In the genomic region with DNA sequence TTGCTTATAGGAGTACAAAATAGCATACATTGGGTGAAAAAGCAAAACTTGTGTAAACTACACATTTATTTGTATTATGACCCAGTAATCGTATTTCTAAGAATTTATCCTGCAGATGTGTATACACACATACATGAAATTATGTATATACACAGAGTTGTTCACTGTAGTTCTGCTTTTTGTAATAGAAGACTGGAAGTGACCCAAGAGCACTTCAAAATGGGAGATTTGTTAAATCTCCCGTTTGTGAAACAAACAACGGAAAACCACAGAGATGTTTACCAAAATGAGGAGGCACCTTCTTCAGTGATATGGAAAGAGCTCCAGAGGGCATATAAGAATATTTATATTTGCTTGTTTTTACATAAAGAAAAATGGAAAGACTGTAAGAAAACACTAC, we compare ENCODE assay signal across 15 cellular contexts. TPM values are rescaled to one million over a fixed set of nuclear protein-coding genes. Genes with fewer than 3 reads are reported as not detected.
"Had no signal": no experiment of that assay in that cellular context is flagged by ENCODE, and none has a peak within 500 bp of the region (broad histone marks: within the 10 kb centered on the region; RNA-seq: fewer than 3 reads in every experiment).

No MANE protein-coding gene starts in this region.

- ATAC-seq: activated CD8-positive, alpha-beta T cell treated with anti-CD3 and anti-CD28 coated beads for 36 hours; foreskin keratinocyte; lower lobe of right lung had no signal

- H3K27me3 ChIP-seq: breast epithelium, dorsolateral prefrontal cortex, foreskin keratinocyte, thyroid gland, vagina had no signal

- H3K9me3 ChIP-seq: breast epithelium, esophagus muscularis mucosa, lower lobe of right lung, thyroid gland, vagina had no signal

- DNase-seq: activated CD8-positive, alpha-beta memory T cell treated with anti-CD3 and anti-CD28 coated beads, Interleukin-2, amount 50 U/mL, for 48 hours; activated CD8-positive, alpha-beta T cell treated with anti-CD3 and anti-CD28 coated beads for 36 hours; aorta; dorsolateral prefrontal cortex; foreskin keratinocyte; immature natural killer cell; lower lobe of right lung; naive B cell; retina; thyroid gland had no signal

- H3K36me3 ChIP-seq: breast epithelium, esophagus muscularis mucosa, lower lobe of right lung, thyroid gland, vagina had no signal

- H3K4me1 ChIP-seq: breast epithelium, esophagus muscularis mucosa, foreskin keratinocyte, thyroid gland, vagina had no signal

- H3K4me3 ChIP-seq: breast epithelium, dorsolateral prefrontal cortex, esophagus muscularis mucosa, lower lobe of right lung, thyroid gland, vagina had no signal

- H3K27me3 Mint-ChIP-seq: activated CD8-positive, alpha-beta T cell treated with anti-CD3 and anti-CD28 coated beads for 36 hours; naive B cell had no signal

- H3K9me3 Mint-ChIP-seq: activated CD8-positive, alpha-beta T cell treated with anti-CD3 and anti-CD28 coated beads for 36 hours; immature natural killer cell; naive B cell had no signal

- H3K27ac ChIP-seq: breast epithelium, dorsolateral prefrontal cortex, esophagus muscularis mucosa, foreskin keratinocyte, lower lobe of right lung, thyroid gland, vagina had no signal

- H3K36me3 Mint-ChIP-seq: immature natural killer cell, naive B cell had no signal

- H3K27ac Mint-ChIP-seq: activated CD8-positive, alpha-beta T cell treated with anti-CD3 and anti-CD28 coated beads for 36 hours; immature natural killer cell; naive B cell had no signal

- H3K4me3 Mint-ChIP-seq: activated CD8-positive, alpha-beta T cell treated with anti-CD3 and anti-CD28 coated beads for 36 hours; immature natural killer cell; naive B cell had no signal

RNA-seq across cellular contexts. Expression of a gene that starts 18.0 kb away (rescaled TPM):
- total RNA-seq: activated CD8-positive, alpha-beta T cell treated with anti-CD3 and anti-CD28 coated beads for 36 hours; foreskin keratinocyte had no signal

RNA-seq across cellular contexts. Expression of a gene that starts 32.2 kb away (rescaled TPM):
- total RNA-seq: activated CD8-positive, alpha-beta T cell treated with anti-CD3 and anti-CD28 coated beads for 36 hours; aorta; breast epithelium; cerebellum; dorsolateral prefrontal cortex; esophagus muscularis mucosa; foreskin keratinocyte; skeletal muscle tissue; thyroid gland; vagina had no signal

RNA-seq across cellular contexts. Expression of a gene that starts 41.2 kb away (rescaled TPM):
- total RNA-seq: activated CD8-positive, alpha-beta T cell treated with anti-CD3 and anti-CD28 coated beads for 36 hours; aorta; breast epithelium; cerebellum; dorsolateral prefrontal cortex; esophagus muscularis mucosa; foreskin keratinocyte; skeletal muscle tissue; thyroid gland; vagina had no signal

RNA-seq across cellular contexts. Expression of a gene that starts 58.6 kb away (rescaled TPM):
- total RNA-seq: activated CD8-positive, alpha-beta T cell treated with anti-CD3 and anti-CD28 coated beads for 36 hours; aorta; breast epithelium; cerebellum; dorsolateral prefrontal cortex; esophagus muscularis mucosa; foreskin keratinocyte; lower lobe of right lung; skeletal muscle tissue; thyroid gland; vagina had no signal
